Comparison of ENCODE assay signal across 21 cellular contexts in genomic region chr4:1393866-1394265, GRCh38. TPM values are rescaled to one million over a fixed set of nuclear protein-coding genes. Genes with fewer than 3 reads are reported as not detected.
DNase-seq lines count a peak whose midpoint lies in the region; ATAC-seq and TF ChIP-seq lines count a peak whose summit lies in the region.
"Had no signal": no experiment of that assay in that cellular context is flagged by ENCODE, and none has a peak within 500 bp of the region (broad histone marks: within the 10 kb centered on the region; RNA-seq: fewer than 3 reads in every experiment).

No MANE protein-coding gene starts in this region.

- H3K4me3 ChIP-seq in right atrium auricular region (no peak overlapping the region), right cardiac atrium (ENCODE audit: low read length) (no peak overlapping the region), osteoblast (ENCODE audit: insufficient read depth, low read length) (no peak overlapping the region)
- H3K4me3 ChIP-seq: BLaER1, GM23338, MG63 had no signal

- H3K36me3 Mint-ChIP-seq in MCF 10A (ENCODE audit: insufficient read depth, unreplicated experiment), result peaks cover 6% of the 10 kb centered on the region

- H3K4me2 ChIP-seq in osteoblast (ENCODE audit: insufficient read depth, low read length), result no peak overlapping the region
- H3K4me2 ChIP-seq: BLaER1, GM23338, KMS-11 had no signal

- H3K79me2 ChIP-seq in osteoblast (ENCODE audit: insufficient read depth, low read length), result no peaks in the 10 kb centered on the region

- no peaks in the 10 kb centered on the region for H3K4me1 Mint-ChIP-seq in MCF 10A (ENCODE audit: insufficient read depth, unreplicated experiment)
- H3K4me1 Mint-ChIP-seq: GM23338 had no signal

- peaks cover 0 to 25% of the 10 kb centered on the region in 2 donors for H3K9me3 ChIP-seq in right atrium auricular region
- H3K9me3 ChIP-seq in right cardiac atrium (ENCODE audit: control insufficient read depth, low read length), result no peaks in the 10 kb centered on the region
- no peaks in the 10 kb centered on the region for H3K9me3 ChIP-seq in osteoblast (ENCODE audit: low read depth, low read length)
- H3K9me3 ChIP-seq: MG63 had no signal

- CTCF ChIA-PET in MCF 10A (lab: Yijun Ruan, JAX), result no interaction called here

- 97% methylated on average over 10 of the region's 10 CpGs for WGBS in right cardiac atrium

- H3K27ac ChIP-seq in right atrium auricular region, result no peak overlapping the region
- no peak overlapping the region for H3K27ac ChIP-seq in right cardiac atrium (ENCODE audit: low read length)
- no peak overlapping the region for H3K27ac ChIP-seq in osteoblast (ENCODE audit: low read depth, low read length)
- H3K27ac ChIP-seq: BLaER1, KMS-11 had no signal

- H3K4me1 ChIP-seq in right atrium auricular region (no peaks in the 10 kb centered on the region), right cardiac atrium (ENCODE audit: control insufficient read depth, insufficient read depth, low read length) (no peaks in the 10 kb centered on the region), osteoblast (ENCODE audit: insufficient read depth, low read length) (no peaks in the 10 kb centered on the region)
- H3K4me1 ChIP-seq: BLaER1 had no signal

- H2AFZ ChIP-seq in osteoblast (ENCODE audit: low read length), result no peak overlapping the region
- H2AFZ ChIP-seq: GM23338 had no signal

- H3K9me3 Mint-ChIP-seq in MCF 10A (ENCODE audit: unreplicated experiment), result peaks cover 2% of the 10 kb centered on the region

- no peaks in the 10 kb centered on the region for H3K27me3 Mint-ChIP-seq in MCF 10A (ENCODE audit: insufficient read depth, unreplicated experiment)

- POLR2A ChIA-PET in MCF 10A (lab: Yijun Ruan, JAX), result no interaction called here

- H3K27me3 ChIP-seq in right atrium auricular region (no peaks in the 10 kb centered on the region), right cardiac atrium (ENCODE audit: control insufficient read depth, insufficient read depth) (no peaks in the 10 kb centered on the region), osteoblast (ENCODE audit: insufficient read depth, low read length) (no peaks in the 10 kb centered on the region)
- H3K27me3 ChIP-seq: BLaER1, MG63 had no signal

- peak; percentile 13 for DNase-seq in Right ventricle myocardium superior
- no peak for DNase-seq in right atrium auricular region (ENCODE audit: low spot score)
- peak; percentile 1 to 17 (median 12) for DNase-seq in right cardiac atrium
- peak; percentile 60 for DNase-seq in osteoblast (ENCODE audit: insufficient read length, low spot score, missing footprints)
- DNase-seq in MCF 10A (ENCODE audit: unreplicated experiment), result no peak
- no peak for DNase-seq in A172 (ENCODE audit: low spot score)
- no peak for DNase-seq in middle frontal gyrus (ENCODE audit: extremely low spot score, low spot score)
- no peak for DNase-seq in epidermal melanocyte (ENCODE audit: insufficient read length, low spot score)
- DNase-seq: 8988T, DMS79 treated with DMSO at 0.1 percent for 48 hours, MG63, NCI-H1092, NCI-H146, NCI-H2081, NCI-H774, RPMI8226 had no signal

- ATAC-seq in Right ventricle myocardium superior (ENCODE audit: poor library complexity), result no peak
- ATAC-seq in right cardiac atrium, result no peak
- ATAC-seq: GM23338 had no signal

- no peak for TF ChIP-seq CTCF in right atrium auricular region (IDR thresholded peaks at IDR 0.05)
- no peak for TF ChIP-seq CTCF in osteoblast (IDR thresholded peaks at IDR 0.05; ENCODE audit: extremely low read depth, low read depth, low read length)
- TF ChIP-seq CTCF in MCF 10A (IDR thresholded peaks at IDR 0.05; ENCODE audit: unreplicated experiment), result no peak

- intact Hi-C loops in Right ventricle myocardium superior (cut with DNase I) (no loop called here), right cardiac atrium (cut with DNase I) (no loop called here), MCF 10A (cut with micrococcal nuclease) (no loop called here)

- no peak overlapping the region for H3K4me3 Mint-ChIP-seq in MCF 10A (ENCODE audit: unreplicated experiment)
- H3K4me3 Mint-ChIP-seq: GM23338 had no signal

- H4K20me1 ChIP-seq in osteoblast (ENCODE audit: insufficient read depth, low read length), result peaks cover 3% of the 10 kb centered on the region
- H4K20me1 ChIP-seq: BLaER1 had no signal

- no TSS peak for BruUV-seq in MCF 10A (replicated peaks; lab: Mats Ljungman, UMichigan)

- H3K27ac Mint-ChIP-seq in MCF 10A (ENCODE audit: low read depth, unreplicated experiment), result no peak overlapping the region
- H3K27ac Mint-ChIP-seq: GM23338 had no signal

- no peaks in the 10 kb centered on the region for H3K36me3 ChIP-seq in right atrium auricular region
- H3K36me3 ChIP-seq in osteoblast (ENCODE audit: insufficient read depth, low read length), result no peaks in the 10 kb centered on the region
- H3K36me3 ChIP-seq: MG63 had no signal

RNA-seq across cellular contexts. Expression of gene NKX1-1, which starts 12.4 kb away (rescaled TPM):
- total RNA-seq in Right ventricle myocardium superior, result not detected
- total RNA-seq in right atrium auricular region, result not detected
- total RNA-seq in right cardiac atrium, result not detected
- not detected for polyA plus RNA-seq in right cardiac atrium
- not detected in 2 replicates for total RNA-seq in osteoblast
- total RNA-seq in MCF 10A (2022), result not detected in 2 replicates
- not detected in 2 replicates for total RNA-seq in A172 (2014; rRNA removed; shearing (Covaris generic))
- total RNA-seq: G401, GM23338, NCI-H460 had no signal
- polyA plus RNA-seq: GM23338 had no signal

RNA-seq across cellular contexts. Expression of gene UVSSA, which starts 46.9 kb away (rescaled TPM):
- total RNA-seq in Right ventricle myocardium superior (6.7 TPM), right atrium auricular region (1 to 10 TPM; 4.4 to 7.5 TPM), right cardiac atrium (1 to 10 TPM; 7.7 to 8.8 (median 8.5) TPM), osteoblast (12.7 and 14.8 TPM in 2 replicates), MCF 10A (2022) (41.1 and 43.6 TPM in 2 replicates)
- polyA plus RNA-seq in right cardiac atrium, result 5.0 TPM
- total RNA-seq in A172 (2014; rRNA removed; shearing (Covaris generic)), result 7.2 and 9.8 TPM in 2 replicates

Comparison
In these comparisons a context has a peak if more than half of its experiments do, and no peak if none do; other contexts are left out.
1. DNase-seq: peak in Right ventricle myocardium superior (single experiment), right cardiac atrium (3 of 3) and osteoblast (single experiment); none in right atrium auricular region (single experiment), MCF 10A (single experiment), A172 (single experiment), middle frontal gyrus (single experiment) and epidermal melanocyte (single experiment).